14 cellular contexts compared by ENCODE assay signal in the genomic region with DNA sequence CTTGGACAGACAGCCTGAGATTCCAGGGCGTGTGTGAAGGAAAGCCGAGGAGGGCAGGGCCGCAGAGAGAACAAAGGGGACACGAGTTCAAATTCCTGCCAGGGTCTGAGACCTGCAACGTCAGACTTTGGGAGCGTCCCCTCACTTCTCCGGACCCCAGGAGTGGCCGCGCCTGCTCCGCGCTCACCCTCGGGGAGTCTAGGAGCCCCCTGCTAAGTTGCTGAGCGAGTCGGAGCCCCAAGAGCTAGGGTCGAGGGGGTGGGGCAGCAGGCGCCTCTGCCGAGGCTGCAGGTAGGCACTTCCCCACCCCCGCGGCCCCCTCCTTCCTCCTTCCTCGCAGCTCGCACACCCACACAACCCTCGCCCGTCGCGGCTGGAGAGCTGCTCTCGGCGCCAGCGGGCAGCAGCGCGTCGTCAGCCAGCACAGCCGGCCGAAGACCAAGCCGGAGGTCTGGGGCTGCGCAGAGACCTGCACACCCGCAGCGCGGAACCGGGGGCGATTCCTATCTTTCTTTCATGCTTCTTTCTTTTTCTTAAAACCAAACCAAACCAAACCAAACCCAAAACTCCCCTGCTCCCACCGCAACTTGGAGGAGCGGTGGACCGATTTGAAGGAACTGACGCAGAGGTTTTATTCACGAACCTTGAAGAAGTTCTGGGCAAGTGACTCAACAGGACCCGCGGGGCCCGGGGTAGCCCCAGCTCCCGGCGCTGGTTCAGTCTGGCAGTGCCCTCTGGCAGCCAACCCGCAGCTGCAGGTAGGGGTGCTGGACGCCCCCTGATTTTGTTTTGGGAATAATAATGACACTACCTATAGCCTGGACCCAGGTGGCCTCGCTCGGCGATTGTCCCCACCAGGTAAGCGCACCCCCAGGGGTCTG. TPM values are rescaled to one million over a fixed set of nuclear protein-coding genes. Genes with fewer than 3 reads are reported as not detected.
A peak's percentile ranks its signal among the peaks of the same experiment; 100 is the strongest.
DNase-seq lines count a peak whose midpoint lies in the region; ATAC-seq and TF ChIP-seq lines count a peak whose summit lies in the region.
"Had no signal": no experiment of that assay in that cellular context is flagged by ENCODE, and none has a peak within 500 bp of the region (broad histone marks: within the 10 kb centered on the region; RNA-seq: fewer than 3 reads in every experiment).

Gene ANKRD34C (plus strand): TSS at position 352 of the 881 bp plus-strand sequence. CDS start 10,563 bp downstream, outside the sequence.

- peaks cover 91% of the 10 kb centered on the region for H3K27me3 Mint-ChIP-seq in CD4-positive, alpha-beta T cell

- DNase-seq in COR-L47 (lab: John Stamatoyannopoulos, UW) = peak; percentile 24
- peak; percentile 14 for DNase-seq in GM10248 (ENCODE audit: extremely low spot score)
- DNase-seq in WERI-Rb-1 = peak; percentile 34
- DNase-seq in iPS-NIHi11 (ENCODE audit: low spot score) = peak; percentile 58
- DNase-seq in GDM1 (lab: John Stamatoyannopoulos, UW) = no peak
- DNase-seq in sigmoid colon = no peak
- no peak for DNase-seq in CD4-positive, alpha-beta T cell
- DNase-seq: CD4-positive, CD25-positive, alpha-beta regulatory T cell; NCI-H2081 had no signal

- no peaks in the 10 kb centered on the region for H3K4me1 Mint-ChIP-seq in CD4-positive, alpha-beta T cell (ENCODE audit: low read depth)
- H3K4me1 Mint-ChIP-seq: activated T-helper 17 cell treated with anti-CD3 and anti-CD28 coated beads, Interleukin-2, amount 50 U/mL, for 72 hours had no signal

- TF ChIP-seq EP300 in sigmoid colon (IDR thresholded peaks at IDR 0.05) = no peak

- intact Hi-C loops in sigmoid colon (cut with DNase I) = no loop called here
- intact Hi-C loops in CD4-positive, alpha-beta T cell (cut with DNase I, micrococcal nuclease) = no loop called here

- peaks cover 2% of the 10 kb centered on the region for H3K9me3 Mint-ChIP-seq in CD4-positive, alpha-beta T cell

- H3K4me1 ChIP-seq in sigmoid colon = no peaks in the 10 kb centered on the region
- H3K4me1 ChIP-seq: left ventricle myocardium inferior had no signal

- H3K27ac ChIP-seq in WERI-Rb-1 (no peak within 1 kb of the TSS), sigmoid colon (no peak within 1 kb of the TSS)
- no peak within 1 kb of the TSS for H3K27ac ChIP-seq in CD4-positive, alpha-beta T cell (ENCODE audit: low read depth, low read length)
- H3K27ac ChIP-seq: left ventricle myocardium inferior had no signal

- H3K4me3 ChIP-seq in WERI-Rb-1 (ENCODE audit: low read depth, low read length) = peak within 1 kb of the TSS; percentile 32
- H3K4me3 ChIP-seq in sigmoid colon = no peak within 1 kb of the TSS
- H3K4me3 ChIP-seq: left ventricle myocardium inferior had no signal

- H3K9me3 ChIP-seq in WERI-Rb-1 (ENCODE audit: severe bottlenecking) (no peaks in the 10 kb centered on the region), sigmoid colon (peaks cover 0 to 4% (median 1%) of the 10 kb centered on the region in 4 donors)
- H3K9me3 ChIP-seq in CD4-positive, alpha-beta T cell (ENCODE audit: control insufficient read depth, low read length) = peaks cover 7% of the 10 kb centered on the region
- H3K9me3 ChIP-seq: left ventricle myocardium inferior had no signal

- CTCF ChIA-PET in GM10248 (lab: Yijun Ruan, JAX) = no interaction called here
- CTCF ChIA-PET in CD4-positive, alpha-beta T cell (lab: Charles Lee) = no interaction called here

- POLR2A ChIA-PET in GM10248 (lab: Yijun Ruan, JAX) = no interaction called here
- POLR2A ChIA-PET in CD4-positive, alpha-beta T cell (lab: Charles Lee) = no interaction called here

- H3K27me3 ChIP-seq in WERI-Rb-1 (ENCODE audit: insufficient read depth, low read depth, severe bottlenecking) (no peaks in the 10 kb centered on the region), sigmoid colon (peaks cover 10 to 65% (median 34%) of the 10 kb centered on the region in 3 donors)
- H3K27me3 ChIP-seq in CD4-positive, alpha-beta T cell (ENCODE audit: control insufficient read depth, insufficient read depth, low read length) = peaks cover 58% of the 10 kb centered on the region

- no peak for TF ChIP-seq POLR2A in sigmoid colon (IDR thresholded peaks at IDR 0.05)

- 10 to 22% methylated on average over 56 of the region's 56 CpGs for WGBS in sigmoid colon, 2 donors

- no peaks in the 10 kb centered on the region for H3K36me3 Mint-ChIP-seq in CD4-positive, alpha-beta T cell (ENCODE audit: low read depth)
- H3K36me3 Mint-ChIP-seq: CD4-positive, CD25-positive, alpha-beta regulatory T cell; T-cell had no signal

- ATAC-seq in HG03097 (IDR thresholded peaks at IDR 0.05; ENCODE audit: low FRiP score, unreplicated experiment) = no peak
- ATAC-seq in CD4-positive, alpha-beta T cell (ENCODE audit: poor library complexity) = no peak
- ATAC-seq: T-cell had no signal

- no peaks in the 10 kb centered on the region for H3K36me3 ChIP-seq in WERI-Rb-1
- no peaks in the 10 kb centered on the region for H3K36me3 ChIP-seq in sigmoid colon
- H3K36me3 ChIP-seq: left ventricle myocardium inferior had no signal

- H3K27ac Mint-ChIP-seq in CD4-positive, alpha-beta T cell = no peak within 1 kb of the TSS
- H3K27ac Mint-ChIP-seq: activated T-helper 17 cell treated with anti-CD3 and anti-CD28 coated beads, Interleukin-2, amount 50 U/mL, for 72 hours; naive thymus-derived CD8-positive, alpha-beta T cell; T-cell had no signal

- no peak for TF ChIP-seq CTCF in GM10248 (IDR thresholded peaks at IDR 0.05; ENCODE audit: control extremely low read depth, extremely low read depth, low read depth, missing control alignments)
- no peak for TF ChIP-seq CTCF in WERI-Rb-1 (IDR thresholded peaks at IDR 0.05; ENCODE audit: low read depth, low read length)
- TF ChIP-seq CTCF in sigmoid colon (IDR thresholded peaks at IDR 0.05) = no peak
- TF ChIP-seq CTCF in CD4-positive, alpha-beta T cell (IDR thresholded peaks at IDR 0.05) = no peak

- H3K4me3 Mint-ChIP-seq in CD4-positive, alpha-beta T cell = no peak within 1 kb of the TSS
- H3K4me3 Mint-ChIP-seq: activated T-helper 17 cell treated with anti-CD3 and anti-CD28 coated beads, Interleukin-2, amount 50 U/mL, for 72 hours; naive thymus-derived CD8-positive, alpha-beta T cell; T-cell had no signal

RNA-seq across cellular contexts. Expression of gene ANKRD34C, which starts in this region (rescaled TPM):
- under 1 TPM in 1 of 4 donors, not detected in 3; under 0.01 TPM for total RNA-seq in sigmoid colon
- not detected for polyA plus RNA-seq in sigmoid colon
- total RNA-seq in CD4-positive, alpha-beta T cell = not detected
- total RNA-seq: activated T-helper 17 cell treated with anti-CD3 and anti-CD28 coated beads, Interleukin-2, amount 50 U/mL, for 72 hours; CD4-positive, CD25-positive, alpha-beta regulatory T cell; naive thymus-derived CD8-positive, alpha-beta T cell; T-cell had no signal
- polyA plus RNA-seq: CD4-positive, CD25-positive, alpha-beta regulatory T cell; naive thymus-derived CD8-positive, alpha-beta T cell had no signal

Comparison
In these comparisons a context has a peak if more than half of its experiments do, and no peak if none do; other contexts are left out.
1. DNase-seq: peak in COR-L47 (single experiment), GM10248 (single experiment), WERI-Rb-1 (single experiment) and iPS-NIHi11 (single experiment); none in GDM1 (single experiment), sigmoid colon (single experiment) and CD4-positive, alpha-beta T cell (0 of 10).